8 cellular contexts compared by ENCODE assay signal in the genomic region with DNA sequence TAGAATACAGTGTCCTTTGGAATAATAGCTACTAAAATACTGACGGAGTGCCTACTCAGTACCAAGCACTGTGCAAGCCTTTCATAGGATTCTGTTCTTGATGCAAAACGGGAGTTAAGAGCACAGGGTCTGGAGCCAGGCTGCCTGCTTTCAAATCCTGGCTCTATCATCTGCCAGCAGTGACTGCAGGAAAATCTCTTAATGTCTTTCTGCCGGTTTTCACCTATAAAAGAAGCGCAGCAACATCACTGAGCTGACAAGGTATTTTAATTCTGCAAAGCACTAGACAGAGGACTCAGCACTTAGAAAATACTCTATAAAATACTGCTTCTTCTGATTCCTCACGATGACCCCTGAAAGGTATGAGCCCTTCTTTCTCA. TPM values are rescaled to one million over a fixed set of nuclear protein-coding genes. Genes with fewer than 3 reads are reported as not detected.
DNase-seq lines count a peak whose midpoint lies in the region; ATAC-seq and TF ChIP-seq lines count a peak whose summit lies in the region.

No MANE protein-coding gene starts in this region.

- H3K9me3 ChIP-seq in mesodermal cell (ENCODE audit: control insufficient read depth, low read length), result no peaks in the 10 kb centered on the region

- no peak for DNase-seq in AG10803 (ENCODE audit: low read depth)
- DNase-seq in HFF-Myc (ENCODE audit: extremely low read depth, low read depth), result no peak
- DNase-seq in astrocyte of the cerebellum (ENCODE audit: low read depth), result peak; percentile 6
- no peak for DNase-seq in NCI-H1048 (lab: John Stamatoyannopoulos, UW)
- no peak for DNase-seq in NCI-H226
- DNase-seq in central memory CD4-positive, alpha-beta T cell, result no peak

- WGBS in mesodermal cell (ENCODE audit: insufficient coverage in 2 of 2), 2 experiments, result 23 to 40% methylated on average over 4 to 5 of the region's 5 CpGs

- peaks cover 9% of the 10 kb centered on the region for H3K36me3 ChIP-seq in mesodermal cell (ENCODE audit: control insufficient read depth, insufficient read depth, low read length)

- H3K4me1 ChIP-seq in mesodermal cell (ENCODE audit: control insufficient read depth, insufficient read depth, low read length, poor library complexity, severe bottlenecking), result peaks cover 18% of the 10 kb centered on the region

- TF ChIP-seq CTCF in AG10803 (conservative IDR thresholded peaks at IDR 0.05; ENCODE audit: low read length) (no peak), HFF-Myc (IDR thresholded peaks at IDR 0.05; ENCODE audit: low read depth, low read length, missing control alignments) (no peak), astrocyte of the cerebellum (IDR thresholded peaks at IDR 0.05; ENCODE audit: low read depth, low read length, missing control alignments) (no peak)

- H3K4me3 ChIP-seq in AG10803 (ENCODE audit: low read length), result peak overlapping the region; percentile 85
- peak overlapping the region; percentile 77 for H3K4me3 ChIP-seq in HFF-Myc (replicated peaks; ENCODE audit: low read depth, low read length)
- peak overlapping the region; percentile 48 for H3K4me3 ChIP-seq in astrocyte of the cerebellum (ENCODE audit: low read depth, low read length)
- peak overlapping the region; percentile 63 for H3K4me3 ChIP-seq in mesodermal cell (ENCODE audit: extremely low read depth, insufficient read depth, low read length, poor library complexity, severe bottlenecking)

- no peak for ATAC-seq in HG02885 (IDR thresholded peaks at IDR 0.05; ENCODE audit: poor library complexity, unreplicated experiment)

- in situ Hi-C loops in astrocyte of the cerebellum (cut with HindIII; ENCODE audit: low sequenced_read_pairs), result no loop called here

- no peak overlapping the region for H3K27ac ChIP-seq in mesodermal cell (ENCODE audit: low read depth, low read length, severe bottlenecking)

RNA-seq across cellular contexts. Expression of gene FIGNL1, which starts 0.7 kb away (rescaled TPM):
- polyA plus RNA-seq in mesodermal cell (2013, experiment 1 of 2), result 11.7 TPM
- polyA plus RNA-seq in mesodermal cell (2013, experiment 2 of 2), result 11.6 TPM
